Comparison of ENCODE assay signal across 17 cellular contexts in the genomic region with DNA sequence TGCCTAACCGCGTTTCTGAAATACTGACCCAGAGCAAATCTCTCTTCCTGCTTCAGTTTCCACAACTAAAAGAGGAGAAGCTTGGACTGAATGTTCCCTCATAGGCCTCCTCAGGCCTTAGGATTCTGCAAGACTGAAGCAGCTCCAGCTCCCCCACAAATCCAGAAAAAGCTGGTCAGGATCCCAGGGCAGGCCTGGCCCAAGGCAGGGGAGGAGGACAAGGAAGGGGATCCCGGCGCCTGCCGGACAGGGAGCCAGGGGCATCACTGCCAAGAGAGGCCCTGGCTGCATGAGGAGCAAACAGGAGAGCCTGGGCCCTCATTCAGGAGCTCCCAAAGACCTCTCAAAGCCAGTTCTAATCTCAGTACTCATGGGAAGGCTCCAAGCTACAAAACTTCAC.
DNase-seq lines count a peak whose midpoint lies in the region; ATAC-seq and TF ChIP-seq lines count a peak whose summit lies in the region.
"Had no signal": no experiment of that assay in that cellular context is flagged by ENCODE, and none has a peak within 500 bp of the region (broad histone marks: within the 10 kb centered on the region; RNA-seq: fewer than 3 reads in every experiment).

No MANE protein-coding gene starts in this region.

- H3K27ac ChIP-seq in skin epidermis, result peak overlapping the region in 14 of 21 experiments; percentile 2 to 77 (median 54)
- H3K27ac ChIP-seq: upper lobe of left lung had no signal

- no peak overlapping the region for H3K4me3 ChIP-seq in fibroblast of pulmonary artery (replicated peaks; ENCODE audit: low read depth, low read length)
- H3K4me3 ChIP-seq in skin epidermis, result no peak overlapping the region
- H3K4me3 ChIP-seq: upper lobe of left lung had no signal

- no peaks in the 10 kb centered on the region for H3K36me3 Mint-ChIP-seq in mesothelial cell of epicardium
- H3K36me3 Mint-ChIP-seq: CD8-positive, alpha-beta T cell had no signal

- peaks cover 19% of the 10 kb centered on the region for H3K4me1 Mint-ChIP-seq in mesothelial cell of epicardium

- no peaks in the 10 kb centered on the region for H3K27me3 Mint-ChIP-seq in mesothelial cell of epicardium (ENCODE audit: low read depth)

- no peak for TF ChIP-seq CTCF in fibroblast of pulmonary artery (IDR thresholded peaks at IDR 0.05; ENCODE audit: low read length, missing control alignments)
- no peak for TF ChIP-seq CTCF in mesothelial cell of epicardium (IDR thresholded peaks at IDR 0.05; ENCODE audit: unreplicated experiment)

- ATAC-seq in HG03095 (IDR thresholded peaks at IDR 0.05; ENCODE audit: unreplicated experiment), result no peak
- ATAC-seq: CD8-positive, alpha-beta T cell had no signal

- no peaks in the 10 kb centered on the region for H3K9me3 Mint-ChIP-seq in mesothelial cell of epicardium
- H3K9me3 Mint-ChIP-seq: CD8-positive, alpha-beta T cell had no signal

- peak overlapping the region; percentile 89 for H3K27ac Mint-ChIP-seq in mesothelial cell of epicardium
- H3K27ac Mint-ChIP-seq: CD8-positive, alpha-beta T cell had no signal

- no peak overlapping the region for H3K4me3 Mint-ChIP-seq in mesothelial cell of epicardium
- H3K4me3 Mint-ChIP-seq: CD8-positive, alpha-beta T cell had no signal

- peak in 8 of 14 donors; percentile 9 to 62 (median 39) for DNase-seq in C1 segment of cervical spinal cord (lab: John Stamatoyannopoulos, UW)
- DNase-seq in fibroblast of pulmonary artery (ENCODE audit: low read depth), result peak; percentile 31
- no peak for DNase-seq in mesothelial cell of epicardium (ENCODE audit: low spot score in 2 of 2, unreplicated experiment in 2 of 2)
- DNase-seq in stimulated activated CD4-positive, alpha-beta T cell treated with anti-CD3 and anti-CD28 coated beads, Interleukin-4, amount 100 ng/mL, for 1 hour, result no peak
- no peak for DNase-seq in COR-L47 (lab: John Stamatoyannopoulos, UW)
- no peak for DNase-seq in NCI-H226
- DNase-seq: activated CD4-positive, alpha-beta T cell treated with anti-CD3 and anti-CD28 coated beads for 4 hours; activated CD8-positive, alpha-beta memory T cell treated with anti-CD3 and anti-CD28 coated beads, Interleukin-2, amount 50 U/mL, for 48 hours; activated naive CD4-positive, alpha-beta T cell treated with anti-CD3 and anti-CD28 coated beads, Interleukin-2, amount 50 U/mL, for 16 hours; CD8-positive, alpha-beta T cell; islet precursor cell; NCI-H146; SHP77; T-helper 9 cell; upper lobe of left lung had no signal

Comparison
In these comparisons a context has a peak if more than half of its experiments do, and no peak if none do; other contexts are left out.
1. DNase-seq: peak in C1 segment of cervical spinal cord (8 of 14) and fibroblast of pulmonary artery (single experiment); none in mesothelial cell of epicardium (0 of 2), stimulated activated CD4-positive, alpha-beta T cell treated with anti-CD3 and anti-CD28 coated beads, Interleukin-4, amount 100 ng/mL, for 1 hour (single experiment), COR-L47 (single experiment) and NCI-H226 (single experiment).